In genomic region chr18:69897397-69898108, GRCh38 we compare ENCODE assay signal across 9 cellular contexts. TPM values are rescaled to one million over a fixed set of nuclear protein-coding genes. Genes with fewer than 3 reads are reported as not detected.
DNase-seq lines count a peak whose midpoint lies in the region; ATAC-seq and TF ChIP-seq lines count a peak whose summit lies in the region.
"Had no signal": no experiment of that assay in that cellular context is flagged by ENCODE, and none has a peak within 500 bp of the region (broad histone marks: within the 10 kb centered on the region; RNA-seq: fewer than 3 reads in every experiment).

No MANE protein-coding gene starts in this region.

- H3K27ac Mint-ChIP-seq in naive thymus-derived CD8-positive, alpha-beta T cell: peak overlapping the region; percentile 85 to 95 (median 92)

- H3K36me3 Mint-ChIP-seq in naive thymus-derived CD8-positive, alpha-beta T cell: peaks cover 6 to 41% (median 19%) of the 10 kb centered on the region in 3 donors

- TF ChIP-seq CTCF in NB4 (IDR thresholded peaks at IDR 0.05; ENCODE audit: low read depth, low read length): no peak

- H3K4me1 Mint-ChIP-seq in naive thymus-derived CD8-positive, alpha-beta T cell: peaks cover 33 to 70% (median 60%) of the 10 kb centered on the region in 4 donors

- peak overlapping the region; percentile 32 for H3K4me3 ChIP-seq in NB4 (ENCODE audit: low read depth, low read length)

- POLR2A ChIA-PET in naive thymus-derived CD8-positive, alpha-beta T cell (lab: Charles Lee): interaction anchor here (1.4 to 2.9 kb wide), 3 partner anchors 38 to 50 kb away, joined by 6 to 18 read pairs (median 6); partner anchors contain the start of gene CD226

- H3K4me3 Mint-ChIP-seq in naive thymus-derived CD8-positive, alpha-beta T cell: peak overlapping the region; percentile 80 to 91 (median 85)

- no peak for TF ChIP-seq POLR2A in NB4 (IDR thresholded peaks at IDR 0.05; ENCODE audit: extremely low read depth, insufficient read length)

- no peak for DNase-seq in activated CD4-positive, CD25-positive, alpha-beta regulatory T cell treated with anti-CD3 and anti-CD28 coated beads, Interleukin-2, amount 50 U/mL, for 72 hours
- DNase-seq in NB4 (ENCODE audit: low read depth) (peak; percentile 43), iPS-NIHi11 (ENCODE audit: low spot score) (no peak), NCI-H1092 treated with DMSO at 0.1 percent for 48 hours (lab: John Stamatoyannopoulos, UW) (no peak), NCI-H345 (lab: John Stamatoyannopoulos, UW) (no peak)
- peak in 4 of 10 donors; percentile 24 to 51 (median 46) for DNase-seq in naive thymus-derived CD8-positive, alpha-beta T cell
- DNase-seq: cerebellar nuclear complex had no signal

- H3K27me3 Mint-ChIP-seq in naive thymus-derived CD8-positive, alpha-beta T cell: no peaks in the 10 kb centered on the region

- H3K9me3 Mint-ChIP-seq in naive thymus-derived CD8-positive, alpha-beta T cell: peaks cover 0 to 4% (median 0%) of the 10 kb centered on the region in 9 donors

- peak; percentile 39 to 53 for ATAC-seq in activated CD4-positive, CD25-positive, alpha-beta regulatory T cell treated with anti-CD3 and anti-CD28 coated beads, Interleukin-2, amount 50 U/mL, for 24 hours
- peak; percentile 41 for ATAC-seq in HG02623 (IDR thresholded peaks at IDR 0.05; ENCODE audit: unreplicated experiment)
- peak; percentile 78 to 81 for ATAC-seq in naive thymus-derived CD8-positive, alpha-beta T cell

RNA-seq across cellular contexts. Expression of gene CD226, which starts 50.1 kb away (rescaled TPM):
- total RNA-seq in naive thymus-derived CD8-positive, alpha-beta T cell: 10 to 100 TPM; 24.6 to 26.1 TPM
- polyA plus RNA-seq in naive thymus-derived CD8-positive, alpha-beta T cell: 10 to 100 TPM; 13.0 to 26.4 (median 15.6) TPM
